9 cellular contexts compared by ENCODE assay signal in genomic region chr7:18361756-18362155, GRCh38.
DNase-seq lines count a peak whose midpoint lies in the region; ATAC-seq, FAIRE-seq and TF ChIP-seq lines count a peak whose summit lies in the region.
"Had no signal": no experiment of that assay in that cellular context is flagged by ENCODE, and none has a peak within 500 bp of the region (broad histone marks: within the 10 kb centered on the region; RNA-seq: fewer than 3 reads in every experiment).

No MANE protein-coding gene starts in this region.

- no peak overlapping the region for H3K27ac ChIP-seq in heart left ventricle
- H3K27ac ChIP-seq: upper lobe of left lung had no signal

- H3K9me3 ChIP-seq in heart left ventricle, result no peaks in the 10 kb centered on the region
- H3K9me3 ChIP-seq: upper lobe of left lung had no signal

- TF ChIP-seq POLR2A in heart left ventricle (IDR thresholded peaks at IDR 0.05), result no peak

- no peaks in the 10 kb centered on the region for H3K27me3 ChIP-seq in heart left ventricle
- H3K27me3 ChIP-seq: upper lobe of left lung had no signal

- intact Hi-C loops in heart left ventricle (cut with DNase I), result loop anchor here in 1 of 10 donors (10.0 kb wide), 1 partner anchor 123 kb away; no protein-coding TSS in a partner anchor

- WGBS in heart left ventricle, 4 donors, result 68 to 71% (median 69%) methylated on average over 4 of the region's 4 CpGs

- H3K4me1 ChIP-seq in heart left ventricle, result peaks cover 0 to 2% (median 0%) of the 10 kb centered on the region in 12 donors
- H3K4me1 ChIP-seq: upper lobe of left lung had no signal

- FAIRE-seq in RCC 7860 (lab: Jason Lieb, UNC), result no peak

- no peak for TF ChIP-seq CTCF in heart left ventricle (IDR thresholded peaks at IDR 0.05)

- H3K4me3 ChIP-seq in skeletal muscle cell (ENCODE audit: low read depth, low read length), result no peak overlapping the region
- H3K4me3 ChIP-seq in heart left ventricle, result no peak overlapping the region
- H3K4me3 ChIP-seq: upper lobe of left lung had no signal

- no peaks in the 10 kb centered on the region for H3K36me3 ChIP-seq in heart left ventricle
- H3K36me3 ChIP-seq: upper lobe of left lung had no signal

- DNase-seq in HK-2 (ENCODE audit: unreplicated experiment) (peak; percentile 24), RCC 7860 (ENCODE audit: low spot score) (peak; percentile 19), fibroblast of peridontal ligament (ENCODE audit: extremely low read depth) (peak; percentile 41), skeletal muscle cell (ENCODE audit: low read depth) (peak; percentile 24), heart left ventricle (no peak), CD1c-positive myeloid dendritic cell (ENCODE audit: extremely low spot score) (no peak)

- ATAC-seq in HG02884 (IDR thresholded peaks at IDR 0.05; ENCODE audit: unreplicated experiment), result no peak
- no peak for ATAC-seq in HG03520 (IDR thresholded peaks at IDR 0.05; ENCODE audit: unreplicated experiment)
- ATAC-seq in heart left ventricle, result no peak

Comparison
In these comparisons a context has a peak if more than half of its experiments do, and no peak if none do; other contexts are left out.
1. DNase-seq: peak in HK-2 (single experiment), RCC 7860 (single experiment), fibroblast of peridontal ligament (single experiment) and skeletal muscle cell (single experiment); none in heart left ventricle (0 of 5) and CD1c-positive myeloid dendritic cell (single experiment).